In the genomic region with DNA sequence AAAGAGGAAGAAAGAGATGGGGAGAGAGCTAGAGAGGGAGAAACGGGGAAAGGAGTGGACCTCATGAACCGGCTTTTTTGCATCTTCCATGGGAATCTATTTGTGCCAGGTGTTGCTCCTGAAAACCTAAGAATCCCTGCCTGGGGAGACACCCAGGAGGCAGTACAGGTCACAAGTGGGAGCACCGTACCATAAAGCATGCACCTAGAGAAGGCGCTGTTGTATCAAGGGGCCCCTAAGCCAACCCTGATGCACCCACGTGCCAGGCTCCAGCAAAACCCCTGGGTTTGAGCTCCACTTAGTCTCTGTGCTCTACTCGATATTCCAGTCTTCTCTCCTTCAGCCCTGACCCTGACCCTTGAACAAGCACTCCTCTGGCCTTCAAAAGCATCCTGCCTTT, we compare ENCODE assay signal across 18 cellular contexts.
"Had no signal": no experiment of that assay in that cellular context is flagged by ENCODE, and none has a peak within 500 bp of the region (broad histone marks: within the 10 kb centered on the region; RNA-seq: fewer than 3 reads in every experiment).

No MANE protein-coding gene starts in this region.

- H3K9me3 ChIP-seq: esophagus muscularis mucosa, lower lobe of right lung had no signal

- ATAC-seq: foreskin keratinocyte, gastroesophageal sphincter, heart left ventricle, left cardiac atrium, left lung, left ventricle myocardium superior, lower lobe of right lung, mucosa of descending colon had no signal

- DNase-seq: dermis blood vessel endothelial cell; dorsolateral prefrontal cortex; effector CD4-positive, alpha-beta T cell; effector memory CD4-positive, alpha-beta T cell; foreskin keratinocyte; heart left ventricle; hypothalamus; left cardiac atrium; left lung; left ventricle myocardium superior; lower lobe of right lung; mesenchymal stem cell; mucosa of descending colon; naive B cell had no signal

- H3K4me1 ChIP-seq: foreskin keratinocyte, left lung, lower lobe of right lung had no signal

- H3K4me3 ChIP-seq: coronary artery, dorsolateral prefrontal cortex, esophagus muscularis mucosa, gastroesophageal sphincter, heart left ventricle, hepatocyte, left lung, lower lobe of right lung, mucosa of descending colon had no signal

- H3K36me3 ChIP-seq: esophagus muscularis mucosa, gastroesophageal sphincter, heart left ventricle, left lung, lower lobe of right lung had no signal

- H3K27ac ChIP-seq: coronary artery, dorsolateral prefrontal cortex, esophagus muscularis mucosa, foreskin keratinocyte, gastroesophageal sphincter, heart left ventricle, hepatocyte, left lung, lower lobe of right lung had no signal

- H3K27me3 ChIP-seq: foreskin keratinocyte had no signal
